ENCODE assay signal across 17 cellular contexts in genomic region chr6:159939591-159940016, GRCh38. TPM values are rescaled to one million over a fixed set of nuclear protein-coding genes. Genes with fewer than 3 reads are reported as not detected.
"Had no signal": no experiment of that assay in that cellular context is flagged by ENCODE, and none has a peak within 500 bp of the region (broad histone marks: within the 10 kb centered on the region; RNA-seq: fewer than 3 reads in every experiment).

No MANE protein-coding gene starts in this region.

- H3K27ac ChIP-seq: dorsolateral prefrontal cortex, lower lobe of right lung had no signal

- H3K4me3 Mint-ChIP-seq: activated CD4-positive, alpha-beta T cell treated with anti-CD3 and anti-CD28 coated beads, Interleukin-2, amount 10 ng/mL, durations not matched to agents 7 days and 5 days; activated naive CD8-positive, alpha-beta T cell; endodermal cell; neural crest cell; stimulated activated naive B cell treated with anti-CD40 and anti-IgM and Interleukin-4, amounts not matched to agents 10 μg/mL and 1 μg/mL and 100 μg/mL, for 72 hours had no signal

- H3K4me3 ChIP-seq: dorsolateral prefrontal cortex, lower lobe of right lung had no signal

- DNase-seq: activated CD4-positive, alpha-beta T cell treated with anti-CD3 and anti-CD28 coated beads, Interleukin-2, amount 10 ng/mL, durations not matched to agents 7 days and 5 days; activated gamma-delta T cell treated with Interleukin-2 at 50 U/mL for 16 hours; dorsolateral prefrontal cortex; endodermal cell; hypothalamus; lower lobe of right lung; midbrain; stimulated activated naive B cell treated with anti-CD40 and anti-IgM and Interleukin-4, amounts not matched to agents 10 μg/mL and 1 μg/mL and 100 μg/mL, for 72 hours; SW 1271; trophoblast cell had no signal

- H3K4me1 Mint-ChIP-seq: endodermal cell, neural crest cell had no signal

- H3K27ac Mint-ChIP-seq: activated CD4-positive, alpha-beta T cell treated with anti-CD3 and anti-CD28 coated beads, Interleukin-2, amount 10 ng/mL, durations not matched to agents 7 days and 5 days; activated naive CD8-positive, alpha-beta T cell; endodermal cell had no signal

- H3K36me3 ChIP-seq: lower lobe of right lung had no signal

- ATAC-seq: lower lobe of right lung; stimulated activated naive B cell treated with anti-CD40 and anti-IgM and Interleukin-4, amounts not matched to agents 10 μg/mL and 1 μg/mL and 100 μg/mL, for 72 hours had no signal

RNA-seq across cellular contexts. Expression of gene MAS1, which starts 48.8 kb away (rescaled TPM):
- total RNA-seq: activated CD4-positive, alpha-beta T cell treated with anti-CD3 and anti-CD28 coated beads, Interleukin-2, amount 10 ng/mL, durations not matched to agents 7 days and 5 days; endodermal cell; epithelial cell of proximal tubule; glomerular endothelial cell; kidney epithelial cell; lower lobe of right lung; neural crest cell; subcutaneous adipose tissue; T-helper 2 cell treated with Interferon-gamma antibody and Interleukin-4, amounts not matched to agents 100 ng/mL and 5 ng/mL, for 36 hours had no signal
